ENCODE assay signal across 4 cellular contexts in genomic region chr12:8471093-8471492, GRCh38.
TF ChIP-seq lines count a peak whose summit lies in the region.

No MANE protein-coding gene starts in this region.

TF ChIP-seq in HepG2, 621 proteins besides CTCF, POLR2A, EP300 and RAD21:
- TF ChIP-seq MXI1 (IDR thresholded peaks at IDR 0.05; ENCODE audit: borderline replicate concordance, low read depth, low read length) = no peak
- no peak for TF ChIP-seq ZNF557 (CRISPR knock-in tag; IDR thresholded peaks at IDR 0.05)
- no peak for TF ChIP-seq NR0B2 (CRISPR knock-in tag; IDR thresholded peaks at IDR 0.05)
- TF ChIP-seq ZNF18 (CRISPR knock-in tag; IDR thresholded peaks at IDR 0.05; ENCODE audit: insufficient replicate concordance) = no peak
- TF ChIP-seq ZNF510 (CRISPR knock-in tag; IDR thresholded peaks at IDR 0.05; ENCODE audit: low read depth) = no peak
- TF ChIP-seq HMGXB4 (CRISPR knock-in tag; IDR thresholded peaks at IDR 0.05; ENCODE audit: borderline replicate concordance in 1 of 2, low read depth in 1 of 2) = no peak
- peak; percentile 75; the same call in 1 of the 2 replicates for TF ChIP-seq MAFF (IDR thresholded peaks at IDR 0.05; ENCODE audit: low read depth, low read length)
- no peak for TF ChIP-seq ZNF160 (CRISPR knock-in tag; IDR thresholded peaks at IDR 0.05)
- TF ChIP-seq SMAD3 (CRISPR knock-in tag; IDR thresholded peaks at IDR 0.05) = no peak
- TF ChIP-seq MAFK (conservative IDR thresholded peaks at IDR 0.05 in 1 of 2, IDR thresholded peaks at IDR 0.05 in 1 of 2; ENCODE audit: low read length in 2 of 2) = peak; percentile 71 to 87

TF ChIP-seq in A549, 52 proteins besides CTCF, POLR2A, EP300 and RAD21:
- no peak for TF ChIP-seq HOXA7 (CRISPR knock-in tag; IDR thresholded peaks at IDR 0.05)
- TF ChIP-seq NFE2L2 (conservative IDR thresholded peaks at IDR 0.05; ENCODE audit: low read length) = no peak
- TF ChIP-seq MAFK (IDR thresholded peaks at IDR 0.05; ENCODE audit: partially characterized antibody) = peak; percentile 84
- no peak for TF ChIP-seq USF2 (IDR thresholded peaks at IDR 0.05)
TF ChIP-seq in A549: peak in this region for 1.

TF ChIP-seq in IMR-90, 13 proteins besides CTCF, POLR2A, EP300 and RAD21:
- peak; percentile 71 for TF ChIP-seq MAFK (IDR thresholded peaks at IDR 0.05; ENCODE audit: low read depth, low read length)
- no peak for TF ChIP-seq NFE2L2 (IDR thresholded peaks at IDR 0.05; ENCODE audit: low read depth, low read length)

TF ChIP-seq in K562, 482 proteins besides CTCF, POLR2A, EP300 and RAD21:
- TF ChIP-seq MAFF (IDR thresholded peaks at IDR 0.05; ENCODE audit: low read length) (peak; percentile 20; the same call in 1 of the 2 replicates), ZNF316 (IDR thresholded peaks at IDR 0.05) (peak; percentile 63), PHF21A (IDR thresholded peaks at IDR 0.05; ENCODE audit: borderline replicate concordance, low read depth) (no peak)
